In genomic region chr17:72969293-72969692, GRCh38 we compare ENCODE assay signal across 15 cellular contexts.
DNase-seq lines count a peak whose midpoint lies in the region; ATAC-seq and TF ChIP-seq lines count a peak whose summit lies in the region.
"Had no signal": no experiment of that assay in that cellular context is flagged by ENCODE, and none has a peak within 500 bp of the region (broad histone marks: within the 10 kb centered on the region; RNA-seq: fewer than 3 reads in every experiment).

No MANE protein-coding gene starts in this region.

- H3K36me3 ChIP-seq in BLaER1 treated with 17β-estradiol and CSF1 and Interleukin-3, amounts not matched to agents 10 nM and 100 nM, result no peaks in the 10 kb centered on the region; a peak in 1 of 22 replicates
- H3K36me3 ChIP-seq: BE2C had no signal

- no peaks in the 10 kb centered on the region for H3K27me3 ChIP-seq in BLaER1 treated with 17β-estradiol and CSF1 and Interleukin-3, amounts not matched to agents 10 nM and 100 nM
- H3K27me3 ChIP-seq: BE2C had no signal

- no peaks in the 10 kb centered on the region for H3K27me3 Mint-ChIP-seq in brain
- H3K27me3 Mint-ChIP-seq in memory B cell, result no peaks in the 10 kb centered on the region
- H3K27me3 Mint-ChIP-seq: CD4-positive, alpha-beta memory T cell; IgD-negative memory B cell had no signal

- H3K4me1 Mint-ChIP-seq in brain (peaks cover 62% of the 10 kb centered on the region), memory B cell (peaks cover 16% of the 10 kb centered on the region)

- H3K36me3 Mint-ChIP-seq in brain (no peaks in the 10 kb centered on the region), memory B cell (no peaks in the 10 kb centered on the region)
- H3K36me3 Mint-ChIP-seq: CD4-positive, alpha-beta memory T cell had no signal

- peaks cover 0 to 10% (median 0%) of the 10 kb centered on the region in 11 experiments; a peak in 5 of 22 replicates for H3K9me3 ChIP-seq in BLaER1 treated with 17β-estradiol and CSF1 and Interleukin-3, amounts not matched to agents 10 nM and 100 nM (replicated peaks in 1 of 11)
- H3K9me3 ChIP-seq: BE2C had no signal

- H3K4me3 Mint-ChIP-seq in brain (peak overlapping the region in 3 of 5 experiments; percentile 20 to 78 (median 45)), memory B cell (no peak overlapping the region)
- H3K4me3 Mint-ChIP-seq: CD14-positive monocyte; CD4-positive, alpha-beta memory T cell; H9; IgD-negative memory B cell had no signal

- peaks cover 43 to 68% (median 64%) of the 10 kb centered on the region in 10 experiments for H3K4me1 ChIP-seq in BLaER1 treated with 17β-estradiol and CSF1 and Interleukin-3, amounts not matched to agents 10 nM and 100 nM
- H3K4me1 ChIP-seq: BE2C had no signal

- peak overlapping the region in 8 of 11 experiments; percentile 44 to 95 (median 80); a peak in 14 of 22 replicates for H3K4me2 ChIP-seq in BLaER1 treated with 17β-estradiol and CSF1 and Interleukin-3, amounts not matched to agents 10 nM and 100 nM

- no peak for TF ChIP-seq CTCF in brain (conservative IDR thresholded peaks at IDR 0.05)

- ATAC-seq in memory B cell (ENCODE audit: low read depth), result no peak
- ATAC-seq in GM21447 (IDR thresholded peaks at IDR 0.05; ENCODE audit: unreplicated experiment), result no peak

- H3K9me3 Mint-ChIP-seq in brain (peaks cover 0 to 8% (median 4%) of the 10 kb centered on the region in 5 experiments), memory B cell (peaks cover 2% of the 10 kb centered on the region)
- H3K9me3 Mint-ChIP-seq: CD4-positive, alpha-beta memory T cell; IgD-negative memory B cell had no signal

- H3K9ac ChIP-seq in BLaER1 treated with 17β-estradiol and CSF1 and Interleukin-3, amounts not matched to agents 10 nM and 100 nM, result no peak overlapping the region

- H3K4me3 ChIP-seq in BLaER1 treated with 17β-estradiol and CSF1 and Interleukin-3, amounts not matched to agents 10 nM and 100 nM, result no peak overlapping the region

- no peak overlapping the region for H3K27ac ChIP-seq in BLaER1 treated with 17β-estradiol and CSF1 and Interleukin-3, amounts not matched to agents 10 nM and 100 nM

- DNase-seq in memory B cell (ENCODE audit: low spot score in 2 of 2) (no peak), anterior cingulate cortex (lab: John Stamatoyannopoulos, UW) (no peak), activated T-cell treated with anti-CD3 and anti-CD28 coated beads for 4 hours (no peak)
- DNase-seq: ACHN; BE2C; Calu3; CD4-positive, alpha-beta memory T cell; DMS79 treated with DMSO at 0.1 percent for 48 hours; GF-D8; H9 had no signal

- H3K27ac Mint-ChIP-seq in brain (peak overlapping the region; percentile 85 to 98 (median 92)), memory B cell (peak overlapping the region; percentile 1)
- H3K27ac Mint-ChIP-seq: IgD-negative memory B cell had no signal

- H4K20me1 ChIP-seq in BLaER1 treated with 17β-estradiol and CSF1 and Interleukin-3, amounts not matched to agents 10 nM and 100 nM, result peaks cover 0 to 25% (median 0%) of the 10 kb centered on the region in 11 experiments; a peak in 4 of 22 replicates
